17 cellular contexts compared by ENCODE assay signal in genomic region chr2:83224591-83224990, GRCh38.
"Had no signal": no experiment of that assay in that cellular context is flagged by ENCODE, and none has a peak within 500 bp of the region (broad histone marks: within the 10 kb centered on the region; RNA-seq: fewer than 3 reads in every experiment).

No MANE protein-coding gene starts in this region.

- H3K27ac Mint-ChIP-seq: endodermal cell, natural killer cell, neural progenitor cell had no signal

- H3K36me3 Mint-ChIP-seq: neural progenitor cell had no signal

- H3K4me3 Mint-ChIP-seq: endodermal cell, natural killer cell, neural progenitor cell had no signal

- ATAC-seq: gastrocnemius medialis, left colon, left ventricle myocardium superior, natural killer cell, pancreas, sciatic nerve had no signal

- H3K4me1 Mint-ChIP-seq: endodermal cell, natural killer cell, neural progenitor cell had no signal

- H3K9me3 Mint-ChIP-seq: endodermal cell, neural progenitor cell had no signal

- DNase-seq: caudate nucleus; effector CD4-positive, alpha-beta T cell; endodermal cell; erythroblast; gastrocnemius medialis; glutamatergic neuron; left colon; left ventricle myocardium superior; mesendoderm; natural killer cell; pancreas; stimulated activated CD4-positive, alpha-beta T cell treated with anti-CD3 and anti-CD28 coated beads, Interleukin-12 subunit alpha, Interleukin-12 subunit beta, amount 100 ng/mL, for 4 hours; stimulated activated naive CD4-positive, alpha-beta T cell; stomach; trophoblast cell had no signal
